2 cellular contexts compared by ENCODE assay signal in the genomic region with DNA sequence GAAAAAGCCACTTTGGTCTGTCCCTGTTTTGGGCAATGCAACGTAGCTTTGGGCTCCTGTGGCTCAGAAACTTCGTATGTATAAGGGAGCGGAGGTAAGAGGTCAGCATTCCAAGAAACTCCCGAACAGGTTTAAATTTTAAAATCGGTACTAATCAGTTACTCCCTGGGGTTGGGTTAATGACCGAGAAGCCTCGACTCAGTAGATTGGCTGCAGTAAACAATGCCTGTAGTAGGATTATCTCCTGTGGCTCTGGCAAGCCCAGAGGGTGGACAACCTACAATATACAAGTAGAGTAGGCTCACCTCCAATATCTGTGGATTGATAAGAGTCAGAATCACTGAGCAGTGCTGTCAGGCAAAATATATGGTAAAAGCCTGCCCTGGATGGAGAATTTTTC.
TF ChIP-seq lines count a peak whose summit lies in the region.

No MANE protein-coding gene starts in this region.

TF ChIP-seq in IMR-90, 13 proteins besides CTCF, POLR2A, EP300 and RAD21:
- TF ChIP-seq, protein P1, sequence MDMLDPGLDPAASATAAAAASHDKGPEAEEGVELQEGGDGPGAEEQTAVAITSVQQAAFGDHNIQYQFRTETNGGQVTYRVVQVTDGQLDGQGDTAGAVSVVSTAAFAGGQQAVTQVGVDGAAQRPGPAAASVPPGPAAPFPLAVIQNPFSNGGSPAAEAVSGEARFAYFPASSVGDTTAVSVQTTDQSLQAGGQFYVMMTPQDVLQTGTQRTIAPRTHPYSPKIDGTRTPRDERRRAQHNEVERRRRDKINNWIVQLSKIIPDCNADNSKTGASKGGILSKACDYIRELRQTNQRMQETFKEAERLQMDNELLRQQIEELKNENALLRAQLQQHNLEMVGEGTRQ (IDR thresholded peaks at IDR 0.05; ENCODE audit: low read depth, low read length) = no peak
- TF ChIP-seq CHD1 (IDR thresholded peaks at IDR 0.05; ENCODE audit: low read depth, low read length) = no peak
- TF ChIP-seq MAFK (IDR thresholded peaks at IDR 0.05; ENCODE audit: low read depth, low read length) = no peak
- TF ChIP-seq BHLHE40 (IDR thresholded peaks at IDR 0.05; ENCODE audit: low read depth, low read length) = no peak
- no peak for TF ChIP-seq RFX5 (IDR thresholded peaks at IDR 0.05; ENCODE audit: low read depth, low read length)
- no peak for TF ChIP-seq MAZ (IDR thresholded peaks at IDR 0.05; ENCODE audit: borderline replicate concordance, low read depth, low read length)
- TF ChIP-seq CEBPB (IDR thresholded peaks at IDR 0.05; ENCODE audit: low read depth, low read length) = no peak
- TF ChIP-seq, protein P2, sequence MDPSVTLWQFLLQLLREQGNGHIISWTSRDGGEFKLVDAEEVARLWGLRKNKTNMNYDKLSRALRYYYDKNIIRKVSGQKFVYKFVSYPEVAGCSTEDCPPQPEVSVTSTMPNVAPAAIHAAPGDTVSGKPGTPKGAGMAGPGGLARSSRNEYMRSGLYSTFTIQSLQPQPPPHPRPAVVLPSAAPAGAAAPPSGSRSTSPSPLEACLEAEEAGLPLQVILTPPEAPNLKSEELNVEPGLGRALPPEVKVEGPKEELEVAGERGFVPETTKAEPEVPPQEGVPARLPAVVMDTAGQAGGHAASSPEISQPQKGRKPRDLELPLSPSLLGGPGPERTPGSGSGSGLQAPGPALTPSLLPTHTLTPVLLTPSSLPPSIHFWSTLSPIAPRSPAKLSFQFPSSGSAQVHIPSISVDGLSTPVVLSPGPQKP (IDR thresholded peaks at IDR 0.05; ENCODE audit: borderline replicate concordance, low read depth, low read length) = no peak
- TF ChIP-seq SMC3 (IDR thresholded peaks at IDR 0.05; ENCODE audit: low read depth, low read length) = no peak
- TF ChIP-seq FOS (IDR thresholded peaks at IDR 0.05; ENCODE audit: low read depth, low read length) = no peak
- TF ChIP-seq NFE2L2 (IDR thresholded peaks at IDR 0.05; ENCODE audit: low read depth, low read length) = no peak
TF ChIP-seq in IMR-90: peak in this region for 0.

TF ChIP-seq in HepG2, 621 proteins besides CTCF, POLR2A, EP300 and RAD21:
- no peak for TF ChIP-seq SALL2 (CRISPR knock-in tag; IDR thresholded peaks at IDR 0.05)
- TF ChIP-seq NKX3-1 (CRISPR knock-in tag; IDR thresholded peaks at IDR 0.05) = no peak
- no peak for TF ChIP-seq ZNF607 (CRISPR knock-in tag; IDR thresholded peaks at IDR 0.05; ENCODE audit: borderline replicate concordance)
- no peak for TF ChIP-seq CREB1 (IDR thresholded peaks at IDR 0.05)
- no peak for TF ChIP-seq CREB1 (CRISPR knock-in tag; IDR thresholded peaks at IDR 0.05)
- TF ChIP-seq, protein P3, sequence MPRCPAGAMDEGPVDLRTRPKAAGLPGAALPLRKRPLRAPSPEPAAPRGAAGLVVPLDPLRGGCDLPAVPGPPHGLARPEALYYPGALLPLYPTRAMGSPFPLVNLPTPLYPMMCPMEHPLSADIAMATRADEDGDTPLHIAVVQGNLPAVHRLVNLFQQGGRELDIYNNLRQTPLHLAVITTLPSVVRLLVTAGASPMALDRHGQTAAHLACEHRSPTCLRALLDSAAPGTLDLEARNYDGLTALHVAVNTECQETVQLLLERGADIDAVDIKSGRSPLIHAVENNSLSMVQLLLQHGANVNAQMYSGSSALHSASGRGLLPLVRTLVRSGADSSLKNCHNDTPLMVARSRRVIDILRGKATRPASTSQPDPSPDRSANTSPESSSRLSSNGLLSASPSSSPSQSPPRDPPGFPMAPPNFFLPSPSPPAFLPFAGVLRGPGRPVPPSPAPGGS (CRISPR knock-in tag; IDR thresholded peaks at IDR 0.05) = no peak
- TF ChIP-seq ZNF790 (CRISPR knock-in tag; IDR thresholded peaks at IDR 0.05; ENCODE audit: borderline replicate concordance) = no peak
TF ChIP-seq in HepG2: peak in this region for 0.
